8 cellular contexts compared by ENCODE assay signal in the genomic region with DNA sequence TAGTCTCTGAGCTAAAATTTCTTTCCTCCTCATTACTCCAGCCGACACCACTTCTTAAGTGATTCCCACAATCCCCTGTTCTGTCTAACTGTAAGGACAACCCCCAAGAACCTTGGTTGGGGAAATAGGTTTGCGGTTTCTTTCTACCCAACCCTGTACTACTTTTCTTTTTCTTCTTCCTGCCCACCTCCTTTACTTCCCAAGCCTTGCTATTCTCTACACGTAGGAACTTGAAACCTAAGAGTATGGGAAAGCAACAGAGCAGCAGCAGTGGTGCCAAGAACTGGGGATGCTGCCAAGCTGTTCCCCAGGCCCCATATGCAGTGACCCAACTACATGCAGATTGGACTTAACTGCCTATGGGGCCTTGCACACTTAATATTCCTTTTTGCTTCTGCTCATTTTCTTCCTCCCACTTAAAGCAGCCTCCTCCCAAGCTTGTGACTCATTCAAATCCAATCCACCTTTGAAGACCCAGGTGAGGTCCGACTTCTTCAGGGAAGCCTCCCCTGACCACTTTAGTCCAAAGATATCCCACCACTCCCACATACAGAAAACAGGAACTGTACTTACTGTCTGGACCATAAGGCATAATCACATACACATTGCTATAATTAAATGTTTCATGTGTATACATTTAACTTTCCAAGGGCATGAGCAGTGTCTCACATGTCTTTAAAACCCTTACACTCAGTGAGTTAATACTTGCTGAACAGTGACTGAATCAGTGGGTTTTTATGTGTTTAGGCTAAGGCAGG. TPM values are rescaled to one million over a fixed set of nuclear protein-coding genes. Genes with fewer than 3 reads are reported as not detected.
DNase-seq lines count a peak whose midpoint lies in the region; ATAC-seq, FAIRE-seq and TF ChIP-seq lines count a peak whose summit lies in the region.

No MANE protein-coding gene starts in this region.

- no peak for DNase-seq in activated CD8-positive, alpha-beta memory T cell treated with anti-CD3 and anti-CD28 coated beads, Interleukin-2, amount 10 ng/mL, durations not matched to agents 7 days and 5 days
- DNase-seq in activated CD8-positive, alpha-beta memory T cell treated with anti-CD3 and anti-CD28 coated beads, Interleukin-2, amount 50 U/mL, for 48 hours, result no peak
- no peak for DNase-seq in T-helper 2 cell treated with Interferon-gamma antibody and Interleukin-4, amounts not matched to agents 5 μg/mL and 100 μg/mL, for 36 hours (ENCODE audit: low spot score)
- DNase-seq in glutamatergic neuron, result no peak
- DNase-seq in thoracic aorta (ENCODE audit: low spot score), result no peak
- no peak for DNase-seq in pancreas

- intact Hi-C loops in pancreas (cut with DNase I), result no loop called here

- FAIRE-seq in pancreas (lab: Jason Lieb, UNC), result no peak

- no peaks in the 10 kb centered on the region for H3K27me3 ChIP-seq in thoracic aorta (replicated peaks; ENCODE audit: insufficient read depth)
- H3K27me3 ChIP-seq in pancreas, result no peaks in the 10 kb centered on the region

- peaks cover 52% of the 10 kb centered on the region for H3K4me1 Mint-ChIP-seq in activated CD8-positive, alpha-beta memory T cell treated with anti-CD3 and anti-CD28 coated beads, Interleukin-2, amount 10 ng/mL, durations not matched to agents 7 days and 5 days
- H3K4me1 Mint-ChIP-seq in T-helper 2 cell treated with Interferon-gamma antibody and Interleukin-4, amounts not matched to agents 5 μg/mL and 100 μg/mL, for 36 hours (ENCODE audit: low read depth), result peaks cover 40% of the 10 kb centered on the region
- H3K4me1 Mint-ChIP-seq in glutamatergic neuron (ENCODE audit: low read depth, unreplicated experiment), result peaks cover 16% of the 10 kb centered on the region

- peak overlapping the region; percentile 86 for H3K27ac Mint-ChIP-seq in activated CD8-positive, alpha-beta memory T cell treated with anti-CD3 and anti-CD28 coated beads, Interleukin-2, amount 10 ng/mL, durations not matched to agents 7 days and 5 days
- peak overlapping the region; percentile 88 for H3K27ac Mint-ChIP-seq in T-helper 2 cell treated with Interferon-gamma antibody and Interleukin-4, amounts not matched to agents 5 μg/mL and 100 μg/mL, for 36 hours
- H3K27ac Mint-ChIP-seq in glutamatergic neuron (ENCODE audit: unreplicated experiment), result peak overlapping the region; percentile 68

- H3K36me3 Mint-ChIP-seq in activated CD8-positive, alpha-beta memory T cell treated with anti-CD3 and anti-CD28 coated beads, Interleukin-2, amount 10 ng/mL, durations not matched to agents 7 days and 5 days, result peaks cover 31% of the 10 kb centered on the region
- H3K36me3 Mint-ChIP-seq in T-helper 2 cell treated with Interferon-gamma antibody and Interleukin-4, amounts not matched to agents 5 μg/mL and 100 μg/mL, for 36 hours (ENCODE audit: low read depth), result peaks cover 47% of the 10 kb centered on the region
- H3K36me3 Mint-ChIP-seq in glutamatergic neuron (ENCODE audit: unreplicated experiment), result no peaks in the 10 kb centered on the region

- H3K4me3 ChIP-seq in thoracic aorta, result peak overlapping the region; percentile 84
- peak overlapping the region in 2 of 4 donors; percentile 70 to 72 for H3K4me3 ChIP-seq in pancreas

- no peaks in the 10 kb centered on the region for H3K27me3 Mint-ChIP-seq in activated CD8-positive, alpha-beta memory T cell treated with anti-CD3 and anti-CD28 coated beads, Interleukin-2, amount 10 ng/mL, durations not matched to agents 7 days and 5 days
- H3K27me3 Mint-ChIP-seq in T-helper 2 cell treated with Interferon-gamma antibody and Interleukin-4, amounts not matched to agents 5 μg/mL and 100 μg/mL, for 36 hours (ENCODE audit: low read depth), result no peaks in the 10 kb centered on the region
- peaks cover 4% of the 10 kb centered on the region for H3K27me3 Mint-ChIP-seq in glutamatergic neuron (ENCODE audit: unreplicated experiment)

- WGBS in pancreas, 2 donors, result 34 to 42% methylated on average over 4 of the region's 4 CpGs

- CTCF ChIA-PET in activated CD8-positive, alpha-beta memory T cell treated with anti-CD3 and anti-CD28 coated beads, Interleukin-2, amount 10 ng/mL, durations not matched to agents 7 days and 5 days (lab: Charles Lee), result no interaction called here

- peaks cover 11 to 28% of the 10 kb centered on the region in 2 donors for H3K4me1 ChIP-seq in thoracic aorta (ENCODE audit: control insufficient read depth in 1 of 2, low read depth in 2 of 2)
- peaks cover 0 to 3% (median 0%) of the 10 kb centered on the region in 3 donors for H3K4me1 ChIP-seq in pancreas

- ATAC-seq in activated CD8-positive, alpha-beta memory T cell treated with anti-CD3 and anti-CD28 coated beads, Interleukin-2, amount 10 ng/mL, durations not matched to agents 7 days and 5 days, result no peak
- ATAC-seq in thoracic aorta (ENCODE audit: insufficient number of reproducible peaks, low FRiP score, low read depth), result no peak
- ATAC-seq in HG03196 (IDR thresholded peaks at IDR 0.05; ENCODE audit: unreplicated experiment), result no peak
- ATAC-seq in GM19452 (IDR thresholded peaks at IDR 0.05; ENCODE audit: unreplicated experiment), result no peak
- ATAC-seq in pancreas, result no peak

- H3K36me3 ChIP-seq in thoracic aorta (no peaks in the 10 kb centered on the region), pancreas (no peaks in the 10 kb centered on the region)

- H3K9me3 Mint-ChIP-seq in activated CD8-positive, alpha-beta memory T cell treated with anti-CD3 and anti-CD28 coated beads, Interleukin-2, amount 10 ng/mL, durations not matched to agents 7 days and 5 days (ENCODE audit: low read depth), result no peaks in the 10 kb centered on the region
- no peaks in the 10 kb centered on the region for H3K9me3 Mint-ChIP-seq in T-helper 2 cell treated with Interferon-gamma antibody and Interleukin-4, amounts not matched to agents 5 μg/mL and 100 μg/mL, for 36 hours
- no peaks in the 10 kb centered on the region for H3K9me3 Mint-ChIP-seq in glutamatergic neuron (ENCODE audit: unreplicated experiment)

- H3K9me3 ChIP-seq in thoracic aorta (no peaks in the 10 kb centered on the region), pancreas (no peaks in the 10 kb centered on the region)

- no peak for TF ChIP-seq CTCF in glutamatergic neuron (IDR thresholded peaks at IDR 0.05; ENCODE audit: partially characterized antibody, unreplicated experiment)
- no peak for TF ChIP-seq CTCF in thoracic aorta (IDR thresholded peaks at IDR 0.05)
- TF ChIP-seq CTCF in pancreas (IDR thresholded peaks at IDR 0.05), result no peak

- peak overlapping the region; percentile 84 for H3K4me3 Mint-ChIP-seq in activated CD8-positive, alpha-beta memory T cell treated with anti-CD3 and anti-CD28 coated beads, Interleukin-2, amount 10 ng/mL, durations not matched to agents 7 days and 5 days
- peak overlapping the region; percentile 92 for H3K4me3 Mint-ChIP-seq in T-helper 2 cell treated with Interferon-gamma antibody and Interleukin-4, amounts not matched to agents 5 μg/mL and 100 μg/mL, for 36 hours
- peak overlapping the region; percentile 90 for H3K4me3 Mint-ChIP-seq in glutamatergic neuron (ENCODE audit: unreplicated experiment)

- peak overlapping the region in 1 of 2 donors; percentile 91 for H3K27ac ChIP-seq in thoracic aorta
- no peak overlapping the region for H3K27ac ChIP-seq in pancreas

RNA-seq across cellular contexts. Expression of a gene that starts 1.7 kb away (rescaled TPM):
- 10 to 100 TPM; 10.5 to 12.8 TPM for total RNA-seq in activated CD8-positive, alpha-beta memory T cell treated with anti-CD3 and anti-CD28 coated beads, Interleukin-2, amount 10 ng/mL, durations not matched to agents 7 days and 5 days
- total RNA-seq in glutamatergic neuron (ENCODE audit: unreplicated experiment) (5.9 TPM), thoracic aorta (10 to 100 TPM in 1 of 2 donors, 1 to 10 TPM in 1; 6.8 to 12.5 TPM), pancreas (1 to 10 TPM; 3.4 to 7.3 (median 4.7) TPM)
- 1 to 10 TPM; 4.0 to 4.8 TPM for polyA plus RNA-seq in pancreas
